8 cellular contexts compared by ENCODE assay signal in the genomic region with DNA sequence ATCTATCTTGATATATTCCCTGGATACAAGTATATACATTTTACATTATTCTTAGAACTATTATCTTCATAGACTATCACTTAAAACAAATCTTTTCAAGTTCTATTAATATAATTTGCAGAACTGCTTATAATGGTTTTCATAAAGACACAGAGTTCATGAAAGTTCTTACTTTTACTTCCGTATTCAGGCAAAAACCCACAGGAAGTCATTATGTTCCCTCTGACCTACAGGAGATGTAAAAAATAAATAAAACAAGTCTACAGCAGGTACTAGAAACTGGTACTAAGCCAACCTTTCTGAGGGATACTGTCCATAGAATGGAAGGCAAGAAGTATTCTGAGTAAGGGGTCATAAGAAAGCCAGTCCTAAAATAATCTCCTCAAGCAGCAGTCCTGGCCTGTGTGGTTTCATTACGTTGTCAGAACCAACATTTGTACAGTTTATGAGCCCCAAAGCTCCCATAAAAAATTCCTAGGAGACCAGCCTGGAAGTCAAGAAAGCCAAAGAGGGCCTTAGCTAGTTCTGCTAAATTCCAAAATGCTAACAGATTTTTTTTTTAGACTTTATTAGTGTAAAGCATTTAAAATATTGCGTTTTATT.
DNase-seq lines count a peak whose midpoint lies in the region; ATAC-seq and TF ChIP-seq lines count a peak whose summit lies in the region.

No MANE protein-coding gene starts in this region.

- CTCF ChIA-PET in activated CD4-positive, alpha-beta T cell treated with anti-CD3 and anti-CD28 coated beads, Interleukin-2, amount 10 ng/mL, durations not matched to agents 7 days and 5 days (lab: Charles Lee): interaction anchor here (1.7 kb wide), 1 partner anchor 9 kb away, joined by 6 read pairs; no protein-coding TSS in a partner anchor

- no peaks in the 10 kb centered on the region for H3K79me2 ChIP-seq in trophoblast cell (ENCODE audit: control insufficient read depth, insufficient read depth, low read length, poor library complexity)

- H3K4me1 ChIP-seq in trophoblast cell (ENCODE audit: control insufficient read depth in 1 of 2, insufficient read depth in 2 of 2, low read length in 2 of 2) (no peaks in the 10 kb centered on the region), BE2C (no peaks in the 10 kb centered on the region)

- H3K9me3 ChIP-seq in trophoblast cell (ENCODE audit: insufficient read depth, low read depth, low read length) (no peaks in the 10 kb centered on the region), BE2C (no peaks in the 10 kb centered on the region)

- H2AFZ ChIP-seq in trophoblast cell (ENCODE audit: insufficient read depth, low read length, poor library complexity): no peak overlapping the region

- no CpG with 5 or more reads among the region's 3 CpGs for WGBS in trophoblast cell (ENCODE audit: extremely low coverage, insufficient coverage, insufficient read length)

- H4K91ac ChIP-seq in trophoblast cell (ENCODE audit: low read depth, low read length): no peak overlapping the region

- H3K4me3 ChIP-seq in trophoblast cell (ENCODE audit: low read depth, low read length) (no peak overlapping the region), BE2C (ENCODE audit: low read depth, low read length) (no peak overlapping the region)

- no peak overlapping the region for H3K18ac ChIP-seq in trophoblast cell (ENCODE audit: low read length)

- no peak overlapping the region for H3K27ac ChIP-seq in trophoblast cell (ENCODE audit: low read depth, low read length)

- DNase-seq in activated CD4-positive, alpha-beta T cell treated with anti-CD3 and anti-CD28 coated beads, Interleukin-2, amount 10 ng/mL, durations not matched to agents 7 days and 5 days: no peak
- no peak for DNase-seq in activated CD4-positive, alpha-beta T cell treated with anti-CD3 and anti-CD28 coated beads, Interleukin-2, amount 50 U/mL, for 1 hour
- DNase-seq in T1000 (lab: John Stamatoyannopoulos, UW): peak; percentile 39
- no peak for DNase-seq in trophoblast cell
- DNase-seq in BE2C: no peak
- DNase-seq in activated T-helper 1 cell treated with anti-CD3 and anti-CD28 coated beads, Interleukin-12 subunit alpha, Interleukin-12 subunit beta, Interleukin-2, Interleukin-4 antibody, amounts not matched to agents 30 ng/mL and 10 ng/mL and 1 ng/mL, durations not matched to agents 14 hours and 24 hours and 36 hours (ENCODE audit: low spot score): no peak

- H3K23ac ChIP-seq in trophoblast cell (ENCODE audit: low read length): no peak overlapping the region

- no peaks in the 10 kb centered on the region for H3K27me3 ChIP-seq in trophoblast cell (ENCODE audit: insufficient read depth, low read length)
- H3K27me3 ChIP-seq in BE2C: no peaks in the 10 kb centered on the region

- H3K27ac Mint-ChIP-seq in activated CD4-positive, alpha-beta T cell treated with anti-CD3 and anti-CD28 coated beads, Interleukin-2, amount 10 ng/mL, durations not matched to agents 7 days and 5 days: peak overlapping the region; percentile 33
- peak overlapping the region; percentile 58 for H3K27ac Mint-ChIP-seq in stimulated activated memory B cell treated with anti-CD40 and anti-IgM and Interleukin-4, amounts not matched to agents 10 μg/mL and 1 μg/mL and 100 μg/mL, for 72 hours
- no peak overlapping the region for H3K27ac Mint-ChIP-seq in activated T-helper 1 cell treated with anti-CD3 and anti-CD28 coated beads, Interleukin-12 subunit alpha, Interleukin-12 subunit beta, Interleukin-2, Interleukin-4 antibody, amounts not matched to agents 30 ng/mL and 10 ng/mL and 1 ng/mL, durations not matched to agents 14 hours and 24 hours and 36 hours

- no peak overlapping the region for H2BK12ac ChIP-seq in trophoblast cell (ENCODE audit: low read length)

- peaks cover 2% of the 10 kb centered on the region for H3K9me3 Mint-ChIP-seq in activated CD4-positive, alpha-beta T cell treated with anti-CD3 and anti-CD28 coated beads, Interleukin-2, amount 10 ng/mL, durations not matched to agents 7 days and 5 days
- no peaks in the 10 kb centered on the region for H3K9me3 Mint-ChIP-seq in stimulated activated memory B cell treated with anti-CD40 and anti-IgM and Interleukin-4, amounts not matched to agents 10 μg/mL and 1 μg/mL and 100 μg/mL, for 72 hours
- no peaks in the 10 kb centered on the region for H3K9me3 Mint-ChIP-seq in activated T-helper 1 cell treated with anti-CD3 and anti-CD28 coated beads, Interleukin-12 subunit alpha, Interleukin-12 subunit beta, Interleukin-2, Interleukin-4 antibody, amounts not matched to agents 30 ng/mL and 10 ng/mL and 1 ng/mL, durations not matched to agents 14 hours and 24 hours and 36 hours

- H3K36me3 ChIP-seq in trophoblast cell (ENCODE audit: control insufficient read depth in 1 of 2, insufficient read depth in 2 of 2, low read length in 2 of 2): no peaks in the 10 kb centered on the region
- H3K36me3 ChIP-seq in BE2C: no peaks in the 10 kb centered on the region

- H3K9ac ChIP-seq in trophoblast cell (ENCODE audit: low read length): no peak overlapping the region

- POLR2A ChIA-PET in activated CD4-positive, alpha-beta T cell treated with anti-CD3 and anti-CD28 coated beads, Interleukin-2, amount 10 ng/mL, durations not matched to agents 7 days and 5 days (lab: Charles Lee): no interaction called here

- H2AK5ac ChIP-seq in trophoblast cell (ENCODE audit: low read length): no peak overlapping the region

- H3K27me3 Mint-ChIP-seq in activated CD4-positive, alpha-beta T cell treated with anti-CD3 and anti-CD28 coated beads, Interleukin-2, amount 10 ng/mL, durations not matched to agents 7 days and 5 days: no peaks in the 10 kb centered on the region
- H3K27me3 Mint-ChIP-seq in stimulated activated memory B cell treated with anti-CD40 and anti-IgM and Interleukin-4, amounts not matched to agents 10 μg/mL and 1 μg/mL and 100 μg/mL, for 72 hours: no peaks in the 10 kb centered on the region
- H3K27me3 Mint-ChIP-seq in activated T-helper 1 cell treated with anti-CD3 and anti-CD28 coated beads, Interleukin-12 subunit alpha, Interleukin-12 subunit beta, Interleukin-2, Interleukin-4 antibody, amounts not matched to agents 30 ng/mL and 10 ng/mL and 1 ng/mL, durations not matched to agents 14 hours and 24 hours and 36 hours (ENCODE audit: insufficient read depth): no peaks in the 10 kb centered on the region

- peak; percentile 70 for ATAC-seq in HG03064 (IDR thresholded peaks at IDR 0.05; ENCODE audit: low read depth, unreplicated experiment)
- peak; percentile 72 for ATAC-seq in stimulated activated memory B cell treated with anti-CD40 and anti-IgM and Interleukin-4, amounts not matched to agents 10 μg/mL and 1 μg/mL and 100 μg/mL, for 72 hours

- no peak overlapping the region for H4K12ac ChIP-seq in trophoblast cell (ENCODE audit: low read depth, low read length)

- H2BK120ac ChIP-seq in trophoblast cell (ENCODE audit: insufficient read depth, low read length, poor library complexity): no peak overlapping the region

- no peak overlapping the region for H3K4me2 ChIP-seq in trophoblast cell (ENCODE audit: low read length)

- H3K4ac ChIP-seq in trophoblast cell (ENCODE audit: low read depth, low read length): no peak overlapping the region

- H3K4me1 Mint-ChIP-seq in activated CD4-positive, alpha-beta T cell treated with anti-CD3 and anti-CD28 coated beads, Interleukin-2, amount 10 ng/mL, durations not matched to agents 7 days and 5 days: peaks cover 40% of the 10 kb centered on the region
- H3K4me1 Mint-ChIP-seq in stimulated activated memory B cell treated with anti-CD40 and anti-IgM and Interleukin-4, amounts not matched to agents 10 μg/mL and 1 μg/mL and 100 μg/mL, for 72 hours: peaks cover 20% of the 10 kb centered on the region
- H3K4me1 Mint-ChIP-seq in activated T-helper 1 cell treated with anti-CD3 and anti-CD28 coated beads, Interleukin-12 subunit alpha, Interleukin-12 subunit beta, Interleukin-2, Interleukin-4 antibody, amounts not matched to agents 30 ng/mL and 10 ng/mL and 1 ng/mL, durations not matched to agents 14 hours and 24 hours and 36 hours (ENCODE audit: low read depth): peaks cover 28% of the 10 kb centered on the region

- no peak for TF ChIP-seq CTCF in BE2C (IDR thresholded peaks at IDR 0.05; ENCODE audit: low read depth, low read length)

- H3K79me1 ChIP-seq in trophoblast cell (ENCODE audit: low read length): no peaks in the 10 kb centered on the region

- no peak overlapping the region for H4K8ac ChIP-seq in trophoblast cell (ENCODE audit: low read depth, low read length)

- H3K36me3 Mint-ChIP-seq in activated CD4-positive, alpha-beta T cell treated with anti-CD3 and anti-CD28 coated beads, Interleukin-2, amount 10 ng/mL, durations not matched to agents 7 days and 5 days (ENCODE audit: low read depth): peaks cover 27% of the 10 kb centered on the region
- H3K36me3 Mint-ChIP-seq in stimulated activated memory B cell treated with anti-CD40 and anti-IgM and Interleukin-4, amounts not matched to agents 10 μg/mL and 1 μg/mL and 100 μg/mL, for 72 hours: peaks cover 11% of the 10 kb centered on the region
- peaks cover 19% of the 10 kb centered on the region for H3K36me3 Mint-ChIP-seq in activated T-helper 1 cell treated with anti-CD3 and anti-CD28 coated beads, Interleukin-12 subunit alpha, Interleukin-12 subunit beta, Interleukin-2, Interleukin-4 antibody, amounts not matched to agents 30 ng/mL and 10 ng/mL and 1 ng/mL, durations not matched to agents 14 hours and 24 hours and 36 hours (ENCODE audit: low read depth)

- intact Hi-C loops in activated T-helper 1 cell treated with anti-CD3 and anti-CD28 coated beads, Interleukin-12 subunit alpha, Interleukin-12 subunit beta, Interleukin-2, Interleukin-4 antibody, amounts not matched to agents 30 ng/mL and 10 ng/mL and 1 ng/mL, durations not matched to agents 14 hours and 24 hours and 36 hours (cut with micrococcal nuclease): no loop called here

- no peak overlapping the region for H2BK5ac ChIP-seq in trophoblast cell (ENCODE audit: low read depth, low read length, poor library complexity)

- H3K14ac ChIP-seq in trophoblast cell (ENCODE audit: low read length): no peak overlapping the region

- H3K4me3 Mint-ChIP-seq in activated CD4-positive, alpha-beta T cell treated with anti-CD3 and anti-CD28 coated beads, Interleukin-2, amount 10 ng/mL, durations not matched to agents 7 days and 5 days: peak overlapping the region; percentile 7
- H3K4me3 Mint-ChIP-seq in stimulated activated memory B cell treated with anti-CD40 and anti-IgM and Interleukin-4, amounts not matched to agents 10 μg/mL and 1 μg/mL and 100 μg/mL, for 72 hours: peak overlapping the region; percentile 24
- no peak overlapping the region for H3K4me3 Mint-ChIP-seq in activated T-helper 1 cell treated with anti-CD3 and anti-CD28 coated beads, Interleukin-12 subunit alpha, Interleukin-12 subunit beta, Interleukin-2, Interleukin-4 antibody, amounts not matched to agents 30 ng/mL and 10 ng/mL and 1 ng/mL, durations not matched to agents 14 hours and 24 hours and 36 hours
